23 cellular contexts compared by ENCODE assay signal in genomic region chr11:2719831-2720603, GRCh38. TPM values are rescaled to one million over a fixed set of nuclear protein-coding genes. Genes with fewer than 3 reads are reported as not detected.
DNase-seq lines count a peak whose midpoint lies in the region; ATAC-seq and TF ChIP-seq lines count a peak whose summit lies in the region.
"Had no signal": no experiment of that assay in that cellular context is flagged by ENCODE, and none has a peak within 500 bp of the region (broad histone marks: within the 10 kb centered on the region; RNA-seq: fewer than 3 reads in every experiment).

No MANE protein-coding gene starts in this region.

- no peak overlapping the region for H3K4ac ChIP-seq in mesenchymal stem cell (ENCODE audit: low read depth in 1 of 2, low read length in 2 of 2)

- no peaks in the 10 kb centered on the region for H3K27me3 Mint-ChIP-seq in activated T-cell treated with anti-CD3 and anti-CD28 coated beads, Interleukin-2, amount 50 U/mL, for 24 hours
- no peaks in the 10 kb centered on the region for H3K27me3 Mint-ChIP-seq in activated CD8-positive, alpha-beta T cell treated with anti-CD3 and anti-CD28 coated beads for 36 hours
- H3K27me3 Mint-ChIP-seq: CD4-positive, CD25-positive, alpha-beta regulatory T cell had no signal

- DNase-seq in Right ventricle myocardium superior, result peak; percentile 22
- DNase-seq in cardiac septum (ENCODE audit: low spot score), result no peak
- no peak for DNase-seq in NT2/D1 (ENCODE audit: low read depth, low spot score)
- no peak for DNase-seq in mesenchymal stem cell
- peak; percentile 53 for DNase-seq in posterior vena cava (ENCODE audit: low spot score)
- no peak for DNase-seq in activated T-cell treated with anti-CD3 and anti-CD28 coated beads, Interleukin-2, amount 50 U/mL, for 24 hours
- DNase-seq in activated CD8-positive, alpha-beta T cell treated with anti-CD3 and anti-CD28 coated beads for 36 hours, result no peak
- DNase-seq in T-helper 9 cell, result no peak
- DNase-seq: 8988T; ACHN; BE2C; CD4-positive, CD25-positive, alpha-beta regulatory T cell; GM23248; HFFc6; MM.1S; NCI-H2029; NCI-H446; NCI-H524 treated with DMSO at 0.1 percent for 48 hours; NCI-H774; PC-9; SHP77 had no signal

- no peak for ATAC-seq in Right ventricle myocardium superior (ENCODE audit: poor library complexity)
- no peak for ATAC-seq in activated CD8-positive, alpha-beta T cell treated with anti-CD3 and anti-CD28 coated beads for 36 hours

- H3K27me3 ChIP-seq in NT2/D1 (ENCODE audit: insufficient read depth, insufficient read length) (peaks cover 95% of the 10 kb centered on the region), mesenchymal stem cell (ENCODE audit: control insufficient read depth in 1 of 2, insufficient read depth in 1 of 2, low read length in 2 of 2) (peaks cover 17 to 71% of the 10 kb centered on the region in 2 experiments)
- H3K27me3 ChIP-seq: BE2C had no signal

- H3K36me3 ChIP-seq in NT2/D1 (ENCODE audit: insufficient read depth, insufficient read length, low read length), result no peaks in the 10 kb centered on the region
- H3K36me3 ChIP-seq in mesenchymal stem cell (ENCODE audit: control insufficient read depth in 1 of 2, insufficient read depth in 2 of 2, low read depth in 1 of 2, low read length in 2 of 2), result no peaks in the 10 kb centered on the region
- H3K36me3 ChIP-seq: BE2C, HAP-1 had no signal

- H2BK12ac ChIP-seq in mesenchymal stem cell (ENCODE audit: low read length in 2 of 2), result no peak overlapping the region

- H3K9ac ChIP-seq in NT2/D1 (ENCODE audit: insufficient read length, low read depth) (peak overlapping the region; percentile 24), mesenchymal stem cell (ENCODE audit: low read length) (no peak overlapping the region)
- H3K9ac ChIP-seq: GM23248, KMS-11 had no signal

- no peak overlapping the region for H3K4me3 Mint-ChIP-seq in activated T-cell treated with anti-CD3 and anti-CD28 coated beads, Interleukin-2, amount 50 U/mL, for 24 hours
- no peak overlapping the region for H3K4me3 Mint-ChIP-seq in activated CD8-positive, alpha-beta T cell treated with anti-CD3 and anti-CD28 coated beads for 36 hours
- H3K4me3 Mint-ChIP-seq: CD4-positive, CD25-positive, alpha-beta regulatory T cell; HFFc6 had no signal

- H3K4me1 ChIP-seq in NT2/D1 (ENCODE audit: insufficient read depth, insufficient read length) (peaks cover 54% of the 10 kb centered on the region), mesenchymal stem cell (ENCODE audit: control insufficient read depth, insufficient read depth, low read depth, low read length) (peaks cover 9% of the 10 kb centered on the region)
- H3K4me1 ChIP-seq: BE2C, HAP-1 had no signal

- intact Hi-C loops in Right ventricle myocardium superior (cut with DNase I) (no loop called here), cardiac septum (cut with DNase I) (no loop called here), posterior vena cava (cut with DNase I) (no loop called here)
- intact Hi-C loops in activated CD8-positive, alpha-beta T cell treated with anti-CD3 and anti-CD28 coated beads for 36 hours (cut with micrococcal nuclease), result no loop called here

- no peak overlapping the region for H3K27ac ChIP-seq in mesenchymal stem cell (ENCODE audit: low read length, poor library complexity, severe bottlenecking)
- H3K27ac ChIP-seq: GM23248, KMS-11, PC-9 had no signal

- no peak overlapping the region for H3K18ac ChIP-seq in mesenchymal stem cell (ENCODE audit: low read depth in 1 of 2, low read length in 2 of 2)

- POLR2A ChIA-PET in activated CD8-positive, alpha-beta T cell treated with anti-CD3 and anti-CD28 coated beads for 36 hours (lab: Charles Lee), result no interaction called here

- TF ChIP-seq CTCF in activated CD8-positive, alpha-beta T cell treated with anti-CD3 and anti-CD28 coated beads for 36 hours (IDR thresholded peaks at IDR 0.05), result no peak

- CTCF ChIA-PET in activated CD8-positive, alpha-beta T cell treated with anti-CD3 and anti-CD28 coated beads for 36 hours (lab: Charles Lee), result no interaction called here

- no peaks in the 10 kb centered on the region; the same call in 1 of the 2 replicates for H3K9me3 ChIP-seq in NT2/D1 (ENCODE audit: insufficient read depth, low read length)
- no peaks in the 10 kb centered on the region for H3K9me3 ChIP-seq in mesenchymal stem cell (ENCODE audit: control insufficient read depth, low read length)
- H3K9me3 ChIP-seq: BE2C, HAP-1 had no signal

- H2BK15ac ChIP-seq in mesenchymal stem cell (ENCODE audit: low read depth, poor library complexity, severe bottlenecking), result peak overlapping the region; percentile 29

- H3K4me1 Mint-ChIP-seq in activated T-cell treated with anti-CD3 and anti-CD28 coated beads, Interleukin-2, amount 50 U/mL, for 24 hours (ENCODE audit: low read depth), result no peaks in the 10 kb centered on the region
- no peaks in the 10 kb centered on the region for H3K4me1 Mint-ChIP-seq in activated CD8-positive, alpha-beta T cell treated with anti-CD3 and anti-CD28 coated beads for 36 hours (ENCODE audit: low read depth)
- H3K4me1 Mint-ChIP-seq: CD4-positive, CD25-positive, alpha-beta regulatory T cell had no signal

- no peak overlapping the region for H3K4me2 ChIP-seq in mesenchymal stem cell (ENCODE audit: low read length, poor library complexity, severe bottlenecking)
- H3K4me2 ChIP-seq: KMS-11, PC-9 had no signal

- H2BK5ac ChIP-seq in mesenchymal stem cell (ENCODE audit: low read depth, low read length, poor library complexity, severe bottlenecking), result no peak overlapping the region

- no peak overlapping the region for H3K14ac ChIP-seq in mesenchymal stem cell (ENCODE audit: low read length in 2 of 2)

- no peak overlapping the region for H4K8ac ChIP-seq in mesenchymal stem cell (ENCODE audit: low read length)

- H3K36me3 Mint-ChIP-seq in activated T-cell treated with anti-CD3 and anti-CD28 coated beads, Interleukin-2, amount 50 U/mL, for 24 hours (ENCODE audit: low read depth), result no peaks in the 10 kb centered on the region
- H3K36me3 Mint-ChIP-seq in activated CD8-positive, alpha-beta T cell treated with anti-CD3 and anti-CD28 coated beads for 36 hours (ENCODE audit: low read depth), result no peaks in the 10 kb centered on the region
- H3K36me3 Mint-ChIP-seq: CD4-positive, CD25-positive, alpha-beta regulatory T cell had no signal

- H3K27ac Mint-ChIP-seq in activated T-cell treated with anti-CD3 and anti-CD28 coated beads, Interleukin-2, amount 50 U/mL, for 24 hours, result no peak overlapping the region
- H3K27ac Mint-ChIP-seq in activated CD8-positive, alpha-beta T cell treated with anti-CD3 and anti-CD28 coated beads for 36 hours, result no peak overlapping the region
- H3K27ac Mint-ChIP-seq: HFFc6 had no signal

- H3K23ac ChIP-seq in mesenchymal stem cell (ENCODE audit: low read length in 2 of 2), result no peak overlapping the region

- H3K4me3 ChIP-seq in NT2/D1 (ENCODE audit: insufficient read length, low read depth), result no peak overlapping the region
- H3K4me3 ChIP-seq in mesenchymal stem cell (ENCODE audit: insufficient read depth in 1 of 2, low read depth in 1 of 2, low read length in 2 of 2), result no peak overlapping the region
- H3K4me3 ChIP-seq: GM23248, HAP-1, PC-9 had no signal

- no peak overlapping the region for H2BK120ac ChIP-seq in mesenchymal stem cell (ENCODE audit: low read depth, low read length)

- H2AK5ac ChIP-seq in mesenchymal stem cell (ENCODE audit: low read length, severe bottlenecking), result no peak overlapping the region

- 81% methylated on average over 17 of the region's 17 CpGs for whole genome bisulfite sequencing in mesenchymal stem cell

- H3K9me3 Mint-ChIP-seq in activated T-cell treated with anti-CD3 and anti-CD28 coated beads, Interleukin-2, amount 50 U/mL, for 24 hours, result no peaks in the 10 kb centered on the region
- no peaks in the 10 kb centered on the region for H3K9me3 Mint-ChIP-seq in activated CD8-positive, alpha-beta T cell treated with anti-CD3 and anti-CD28 coated beads for 36 hours
- H3K9me3 Mint-ChIP-seq: HFFc6 had no signal

- no peak overlapping the region for H4K91ac ChIP-seq in mesenchymal stem cell (ENCODE audit: low read length)

- H2AFZ ChIP-seq in mesenchymal stem cell (ENCODE audit: low read depth, low read length), result no peak overlapping the region
- H2AFZ ChIP-seq: GM23248, PC-9 had no signal

- no peaks in the 10 kb centered on the region for H3K79me1 ChIP-seq in mesenchymal stem cell (replicated peaks; ENCODE audit: low read length, poor library complexity, severe bottlenecking)

RNA-seq across cellular contexts. Expression of gene KCNQ1OT1, which starts 20.2 kb away (rescaled TPM):
- total RNA-seq in Right ventricle myocardium superior, result 0.35 TPM
- total RNA-seq in cardiac septum, result 0.57 TPM
- polyA plus RNA-seq in mesenchymal stem cell (2013, experiment 1 of 2), result 0.08 TPM
- polyA plus RNA-seq in mesenchymal stem cell (2013, experiment 2 of 2), result 0.05 TPM
- 1 to 10 TPM; 1.8 to 3.5 TPM for total RNA-seq in posterior vena cava
- under 1 TPM; 0.22 to 0.23 TPM for total RNA-seq in activated CD8-positive, alpha-beta T cell treated with anti-CD3 and anti-CD28 coated beads for 36 hours

Comparison
In these comparisons a context has a peak if more than half of its experiments do, and no peak if none do; other contexts are left out.
1. DNase-seq: peak in Right ventricle myocardium superior (single experiment) and posterior vena cava (single experiment); none in cardiac septum (single experiment), NT2/D1 (single experiment), mesenchymal stem cell (single experiment), activated T-cell treated with anti-CD3 and anti-CD28 coated beads, Interleukin-2, amount 50 U/mL, for 24 hours (single experiment), activated CD8-positive, alpha-beta T cell treated with anti-CD3 and anti-CD28 coated beads for 36 hours (single experiment) and T-helper 9 cell (single experiment).